In the genomic region with DNA sequence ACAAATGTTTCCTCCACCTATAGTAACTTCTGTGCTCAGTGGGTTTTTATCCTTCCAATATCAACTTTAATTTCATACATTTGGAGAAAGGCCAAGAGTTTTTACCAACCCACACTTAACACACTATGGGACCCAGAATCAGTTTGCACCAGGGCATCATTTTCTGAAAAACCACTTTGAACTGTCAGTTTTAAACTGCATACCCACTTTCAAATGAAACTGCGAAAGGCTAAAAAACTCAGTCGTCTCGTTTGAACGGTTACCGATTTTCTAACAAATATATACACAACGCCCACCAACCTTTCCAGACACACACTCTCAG, we compare ENCODE assay signal across 8 cellular contexts. TPM values are rescaled to one million over a fixed set of nuclear protein-coding genes. Genes with fewer than 3 reads are reported as not detected.
DNase-seq lines count a peak whose midpoint lies in the region; ATAC-seq and TF ChIP-seq lines count a peak whose summit lies in the region.

No MANE protein-coding gene starts in this region.

- no peak for TF ChIP-seq CTCF in gastrocnemius medialis (IDR thresholded peaks at IDR 0.05 in 4 of 5, conservative IDR thresholded peaks at IDR 0.05 in 1 of 5)

- ATAC-seq in GM19467 (IDR thresholded peaks at IDR 0.05; ENCODE audit: unreplicated experiment) = peak; percentile 36
- no peak for ATAC-seq in gastrocnemius medialis
- no peak for ATAC-seq in HG03025 (IDR thresholded peaks at IDR 0.05; ENCODE audit: low FRiP score, unreplicated experiment)

- 11 to 12% methylated on average over 6 of the region's 6 CpGs for WGBS in esophagus, 2 donors

- H3K4me1 ChIP-seq in esophagus (ENCODE audit: control insufficient read depth in 2 of 2, insufficient read depth in 2 of 2, low read length in 1 of 2) (no peaks in the 10 kb centered on the region), gastrocnemius medialis (no peaks in the 10 kb centered on the region)

- H3K4me3 ChIP-seq in MG63 (peak overlapping the region; percentile 57), esophagus (ENCODE audit: low read depth in 1 of 2, low read length in 2 of 2) (peak overlapping the region; percentile 55 to 57), gastrocnemius medialis (peak overlapping the region; percentile 54 to 71 (median 58))

- DNase-seq in MG63 = no peak
- DNase-seq in gastrocnemius medialis = no peak
- DNase-seq in Kasumi-1 (lab: John Stamatoyannopoulos, UW) = no peak
- no peak for DNase-seq in SHP77 treated with DMSO at 0.1 percent for 48 hours (lab: John Stamatoyannopoulos, UW)
- DNase-seq in AML-193 (lab: John Stamatoyannopoulos, UW) = no peak

- no peaks in the 10 kb centered on the region for H3K36me3 ChIP-seq in MG63
- no peaks in the 10 kb centered on the region for H3K36me3 ChIP-seq in esophagus (ENCODE audit: control insufficient read depth in 2 of 2, insufficient read depth in 2 of 2, low read length in 1 of 2)
- no peaks in the 10 kb centered on the region for H3K36me3 ChIP-seq in gastrocnemius medialis

- H3K9me3 ChIP-seq in MG63 (no peaks in the 10 kb centered on the region), esophagus (ENCODE audit: control insufficient read depth in 2 of 2, insufficient read depth in 1 of 2, low read depth in 1 of 2, low read length in 1 of 2) (no peaks in the 10 kb centered on the region), gastrocnemius medialis (peaks cover 0 to 3% (median 0%) of the 10 kb centered on the region in 3 donors)

- in situ Hi-C loops in gastrocnemius medialis (cut with MboI; ENCODE audit: low sequenced_read_pairs in 4 of 4) = no loop called here

- H3K27ac ChIP-seq in esophagus (ENCODE audit: low read depth in 2 of 2, low read length in 1 of 2) (no peak overlapping the region), gastrocnemius medialis (no peak overlapping the region)

- H3K27me3 ChIP-seq in MG63 (no peaks in the 10 kb centered on the region), esophagus (ENCODE audit: control insufficient read depth in 1 of 2, insufficient read depth in 2 of 2, low read length in 2 of 2) (no peaks in the 10 kb centered on the region), gastrocnemius medialis (peaks cover 0 to 4% (median 0%) of the 10 kb centered on the region in 3 donors)

- intact Hi-C loops in gastrocnemius medialis (cut with DNase I; ENCODE audit: low total_unique reads) = no loop called here

- TF ChIP-seq POLR2A in gastrocnemius medialis (IDR thresholded peaks at IDR 0.05) = no peak

RNA-seq across cellular contexts. Expression of gene ABCG2, which starts 0.4 kb away (rescaled TPM):
- total RNA-seq in MG63 (2014; rRNA removed; shearing (Covaris generic); ENCODE audit: low replicate concordance) = 1.8 and 2.2 TPM in 2 replicates
- under 1 TPM; 0.39 to 0.81 TPM for polyA plus RNA-seq in esophagus
- total RNA-seq in gastrocnemius medialis = under 1 TPM in 3 of 4 donors, not detected in 1; 0.22 to 0.75 (median 0.23) TPM
